In the genomic region with DNA sequence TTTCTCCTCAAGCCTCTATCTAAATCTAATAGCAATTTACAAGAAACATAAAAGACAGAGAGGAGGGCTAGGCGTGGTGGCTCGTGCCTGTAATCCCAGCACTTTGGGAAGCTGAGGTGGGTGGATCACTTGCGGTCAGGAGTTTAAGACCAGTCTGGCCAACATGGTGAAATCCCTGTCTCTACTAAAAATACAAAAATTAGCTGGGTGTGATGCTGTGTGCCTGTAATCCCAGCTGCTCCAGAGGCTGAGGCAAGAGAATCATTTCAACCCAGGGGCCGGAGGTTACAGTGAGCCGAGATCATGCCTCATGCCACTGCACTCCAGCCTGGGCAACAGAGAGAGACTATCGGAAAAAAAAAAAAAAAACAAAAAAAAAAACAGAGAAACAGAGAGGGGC, we compare ENCODE assay signal across 14 cellular contexts. TPM values are rescaled to one million over a fixed set of nuclear protein-coding genes. Genes with fewer than 3 reads are reported as not detected.
DNase-seq lines count a peak whose midpoint lies in the region; ATAC-seq and TF ChIP-seq lines count a peak whose summit lies in the region.
"Had no signal": no experiment of that assay in that cellular context is flagged by ENCODE, and none has a peak within 500 bp of the region (broad histone marks: within the 10 kb centered on the region; RNA-seq: fewer than 3 reads in every experiment).

No MANE protein-coding gene starts in this region.

- H3K9me3 Mint-ChIP-seq in activated T-helper 17 cell treated with anti-CD3 and anti-CD28 coated beads, Interleukin-2, amount 50 U/mL, for 72 hours: no peaks in the 10 kb centered on the region
- no peaks in the 10 kb centered on the region for H3K9me3 Mint-ChIP-seq in stimulated activated memory B cell treated with anti-CD40 and anti-IgM and Interleukin-4, amounts not matched to agents 10 μg/mL and 1 μg/mL and 100 μg/mL, for 72 hours
- H3K9me3 Mint-ChIP-seq: H9, IgD-negative memory B cell had no signal

- no peaks in the 10 kb centered on the region for H3K36me3 ChIP-seq in HEK293 (ENCODE audit: control insufficient read depth in 2 of 2, insufficient read depth in 1 of 2, low read length in 2 of 2)
- H3K36me3 ChIP-seq: BLaER1 treated with 17β-estradiol and CSF1 and Interleukin-3, amounts not matched to agents 10 nM and 100 nM had no signal

- no peak overlapping the region for H3K27ac ChIP-seq in HEK293 (ENCODE audit: extremely low read depth, low read depth, low read length)
- H3K27ac ChIP-seq: BLaER1 treated with 17β-estradiol and CSF1 and Interleukin-3, amounts not matched to agents 10 nM and 100 nM had no signal

- DNase-seq in RPMI7951 (ENCODE audit: low read depth) (peak; percentile 22), myocyte (ENCODE audit: low read depth) (peak; percentile 52), sciatic nerve (ENCODE audit: low spot score) (no peak)
- DNase-seq: 8988T; CD4-positive, CD25-positive, alpha-beta regulatory T cell; DMS 273 treated with DMSO at 0.1 percent for 48 hours; GOT3; H9 had no signal

- no peaks in the 10 kb centered on the region for H3K9me3 ChIP-seq in HEK293 (ENCODE audit: control insufficient read depth, insufficient read depth, low read depth, low read length)

- H3K4me3 ChIP-seq in HEK293 (ENCODE audit: low read depth, low read length): no peak overlapping the region
- H3K4me3 ChIP-seq: BLaER1 treated with 17β-estradiol and CSF1 and Interleukin-3, amounts not matched to agents 10 nM and 100 nM had no signal

- ATAC-seq in sciatic nerve (peak; percentile 63), GM18868 (IDR thresholded peaks at IDR 0.05; ENCODE audit: unreplicated experiment) (no peak)
- no peak for ATAC-seq in activated T-helper 17 cell treated with anti-CD3 and anti-CD28 coated beads, Interleukin-2, amount 50 U/mL, for 72 hours (replicated peaks)
- ATAC-seq in stimulated activated memory B cell treated with anti-CD40 and anti-IgM and Interleukin-4, amounts not matched to agents 10 μg/mL and 1 μg/mL and 100 μg/mL, for 72 hours: no peak

- H3K27ac Mint-ChIP-seq in activated T-helper 17 cell treated with anti-CD3 and anti-CD28 coated beads, Interleukin-2, amount 50 U/mL, for 72 hours: no peak overlapping the region
- H3K27ac Mint-ChIP-seq in stimulated activated memory B cell treated with anti-CD40 and anti-IgM and Interleukin-4, amounts not matched to agents 10 μg/mL and 1 μg/mL and 100 μg/mL, for 72 hours: no peak overlapping the region
- H3K27ac Mint-ChIP-seq: CD4-positive, CD25-positive, alpha-beta regulatory T cell; H9; IgD-negative memory B cell had no signal

- H3K4me3 Mint-ChIP-seq in activated T-helper 17 cell treated with anti-CD3 and anti-CD28 coated beads, Interleukin-2, amount 50 U/mL, for 72 hours: no peak overlapping the region
- H3K4me3 Mint-ChIP-seq in stimulated activated memory B cell treated with anti-CD40 and anti-IgM and Interleukin-4, amounts not matched to agents 10 μg/mL and 1 μg/mL and 100 μg/mL, for 72 hours: no peak overlapping the region
- H3K4me3 Mint-ChIP-seq: H9, IgD-negative memory B cell had no signal

- H3K4me1 Mint-ChIP-seq in activated T-helper 17 cell treated with anti-CD3 and anti-CD28 coated beads, Interleukin-2, amount 50 U/mL, for 72 hours: no peaks in the 10 kb centered on the region
- H3K4me1 Mint-ChIP-seq in stimulated activated memory B cell treated with anti-CD40 and anti-IgM and Interleukin-4, amounts not matched to agents 10 μg/mL and 1 μg/mL and 100 μg/mL, for 72 hours: no peaks in the 10 kb centered on the region
- H3K4me1 Mint-ChIP-seq: CD4-positive, CD25-positive, alpha-beta regulatory T cell had no signal

- no peak for TF ChIP-seq CTCF in HEK293 (tag by site-specific recombination; IDR thresholded peaks at IDR 0.05)

- H3K36me3 Mint-ChIP-seq in activated T-helper 17 cell treated with anti-CD3 and anti-CD28 coated beads, Interleukin-2, amount 50 U/mL, for 72 hours (ENCODE audit: low read depth): no peaks in the 10 kb centered on the region
- H3K36me3 Mint-ChIP-seq in stimulated activated memory B cell treated with anti-CD40 and anti-IgM and Interleukin-4, amounts not matched to agents 10 μg/mL and 1 μg/mL and 100 μg/mL, for 72 hours: no peaks in the 10 kb centered on the region
- H3K36me3 Mint-ChIP-seq: CD4-positive, CD25-positive, alpha-beta regulatory T cell; IgD-negative memory B cell had no signal

- peaks cover 16% of the 10 kb centered on the region for H3K27me3 Mint-ChIP-seq in activated T-helper 17 cell treated with anti-CD3 and anti-CD28 coated beads, Interleukin-2, amount 50 U/mL, for 72 hours
- H3K27me3 Mint-ChIP-seq in stimulated activated memory B cell treated with anti-CD40 and anti-IgM and Interleukin-4, amounts not matched to agents 10 μg/mL and 1 μg/mL and 100 μg/mL, for 72 hours: peaks cover 39% of the 10 kb centered on the region

- intact Hi-C loops in sciatic nerve (cut with DNase I): no loop called here

- CTCF ChIA-PET in HEK293 (lab: Yijun Ruan, JAX): no interaction called here

- H3K4me1 ChIP-seq in HEK293 (ENCODE audit: control insufficient read depth, insufficient read depth, low read length): no peaks in the 10 kb centered on the region

- POLR2A ChIA-PET in HEK293 (lab: Yijun Ruan, JAX): no interaction called here

TF ChIP-seq in HEK293, 187 proteins besides CTCF, POLR2A, EP300 and RAD21:
- TF ChIP-seq ZNF501 (tag by site-specific recombination; IDR thresholded peaks at IDR 0.05) (no peak), KLF1 (tag by site-specific recombination; IDR thresholded peaks at IDR 0.05) (0 out of 2 replicates have a peak, but pooled peaks have one; percentile 17), ZFHX2 (tag by site-specific recombination; conservative IDR thresholded peaks at IDR 0.05) (0 out of 2 replicates have a peak, but pooled peaks have one; percentile 7), ZNF155 (tag by site-specific recombination; IDR thresholded peaks at IDR 0.05) (no peak), ZNF16 (tag by site-specific recombination; IDR thresholded peaks at IDR 0.05; ENCODE audit: low read depth) (no peak)

RNA-seq across cellular contexts. Expression of a gene that starts 46.6 kb away (rescaled TPM):
- 0.88 and 1.6 TPM in 2 replicates for total RNA-seq in RPMI7951 (2014; rRNA removed; shearing (Covaris generic))
- total RNA-seq in myocyte (3.9 and 4.3 TPM in 2 replicates), sciatic nerve (2.2 TPM)
- 0.83 TPM for polyA plus RNA-seq in myocyte (2012)
- under 1 TPM; 0.13 to 0.37 TPM for total RNA-seq in activated T-helper 17 cell treated with anti-CD3 and anti-CD28 coated beads, Interleukin-2, amount 50 U/mL, for 72 hours
- total RNA-seq: CD4-positive, CD25-positive, alpha-beta regulatory T cell had no signal
- polyA plus RNA-seq: IgD-negative memory B cell had no signal

RNA-seq across cellular contexts. Expression of a gene that starts 52.8 kb away (rescaled TPM):
- 39.5 and 54.7 TPM in 2 replicates for total RNA-seq in RPMI7951 (2014; rRNA removed; shearing (Covaris generic))
- 8.6 and 17.4 TPM in 2 replicates for total RNA-seq in myocyte
- 18.8 TPM for polyA plus RNA-seq in myocyte (2012)
- total RNA-seq in sciatic nerve: 18.5 TPM
- total RNA-seq in activated T-helper 17 cell treated with anti-CD3 and anti-CD28 coated beads, Interleukin-2, amount 50 U/mL, for 72 hours: 10 to 100 TPM; 14.7 to 25.8 TPM
